ENCODE assay signal across 7 cellular contexts in genomic region chr2:224056889-224057288, GRCh38.
"Had no signal": no experiment of that assay in that cellular context is flagged by ENCODE, and none has a peak within 500 bp of the region (broad histone marks: within the 10 kb centered on the region; RNA-seq: fewer than 3 reads in every experiment).

No MANE protein-coding gene starts in this region.

- H3K4me3 ChIP-seq: K562 had no signal

- ATAC-seq: K562 had no signal

- H3K36me3 Mint-ChIP-seq: IgD-negative memory B cell had no signal

- H3K27ac ChIP-seq: HL-60 had no signal

- H3K4me3 Mint-ChIP-seq: IgD-negative memory B cell had no signal

- DNase-seq: IMR-90, KBM-7, KG1 had no signal

- FAIRE-seq: HTR-8/SVneo, K562 had no signal
